ENCODE assay signal across 1 cellular context in the genomic region with DNA sequence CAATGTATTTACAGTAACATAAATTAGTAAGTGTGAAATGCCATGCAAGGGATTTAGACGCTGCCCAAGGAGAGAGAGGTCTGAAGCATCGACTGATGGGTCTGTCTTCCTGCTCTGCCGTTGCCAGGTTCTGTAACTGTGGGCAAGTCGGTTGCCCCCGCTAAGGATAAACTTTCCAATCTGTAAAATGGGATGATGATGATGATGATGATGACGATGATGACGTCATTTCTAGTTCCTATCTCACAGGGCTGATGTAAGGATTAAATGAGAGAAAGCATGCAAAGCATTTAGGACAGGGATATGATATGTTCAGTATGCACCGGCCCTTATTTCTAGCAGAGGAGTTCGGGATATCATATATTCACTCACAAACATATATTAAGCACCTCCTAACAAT.
TF ChIP-seq lines count a peak whose summit lies in the region.

No MANE protein-coding gene starts in this region.

TF ChIP-seq in endothelial cell of umbilical vein, 7 proteins besides CTCF, POLR2A, EP300 and RAD21:
- TF ChIP-seq JUN (IDR thresholded peaks at IDR 0.05; ENCODE audit: borderline replicate concordance, insufficient read depth, insufficient read length, low read depth), result peak; percentile 8
- TF ChIP-seq FOS (IDR thresholded peaks at IDR 0.05; ENCODE audit: borderline replicate concordance, insufficient read depth, low read length), result no peak
TF ChIP-seq in endothelial cell of umbilical vein: peak in this region for 1.
